Comparison of ENCODE assay signal across 16 cellular contexts in the genomic region with DNA sequence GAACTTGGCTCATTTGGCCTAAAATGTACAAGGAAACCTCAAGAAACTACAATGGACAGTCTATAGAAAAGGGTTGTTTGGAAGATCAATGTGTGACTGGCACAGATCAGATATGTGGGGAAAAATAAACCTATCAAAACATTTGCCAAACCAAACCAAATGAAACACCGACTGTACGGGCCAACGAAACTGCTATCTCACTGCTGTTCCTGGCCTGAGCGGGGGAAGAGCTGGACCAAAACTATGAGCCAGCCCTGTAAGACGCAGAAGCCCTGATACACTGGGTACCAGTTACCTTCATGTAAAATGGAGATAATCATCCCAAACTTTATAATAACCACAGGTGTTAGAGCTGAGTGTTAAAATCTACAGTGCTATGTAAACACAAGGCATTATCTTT. TPM values are rescaled to one million over a fixed set of nuclear protein-coding genes. Genes with fewer than 3 reads are reported as not detected.
DNase-seq lines count a peak whose midpoint lies in the region; ATAC-seq and TF ChIP-seq lines count a peak whose summit lies in the region.
"Had no signal": no experiment of that assay in that cellular context is flagged by ENCODE, and none has a peak within 500 bp of the region (broad histone marks: within the 10 kb centered on the region; RNA-seq: fewer than 3 reads in every experiment).

No MANE protein-coding gene starts in this region.

- POLR2A ChIA-PET in Caco-2 (lab: Charles Lee): no interaction called here

- H3K9me3 Mint-ChIP-seq in Caco-2 (ENCODE audit: unreplicated experiment): no peaks in the 10 kb centered on the region
- H3K9me3 Mint-ChIP-seq in effector memory CD8-positive, alpha-beta T cell: no peaks in the 10 kb centered on the region

- no peaks in the 10 kb centered on the region for H3K27me3 ChIP-seq in Caco-2 (replicated peaks; ENCODE audit: control insufficient read depth, insufficient read depth, low read length)
- no peaks in the 10 kb centered on the region for H3K27me3 ChIP-seq in neutrophil

- intact Hi-C loops in Caco-2 (cut with micrococcal nuclease; ENCODE audit: unreplicated experiment): loop anchor here (1.0 to 5.0 kb wide), 5 partner anchors 12 to 218 kb away; partner anchors contain the start of gene CDC42EP3

- no peaks in the 10 kb centered on the region for H3K27me3 Mint-ChIP-seq in Caco-2 (ENCODE audit: insufficient read depth, unreplicated experiment)
- no peaks in the 10 kb centered on the region for H3K27me3 Mint-ChIP-seq in effector memory CD8-positive, alpha-beta T cell

- BruUV-seq in Caco-2 (replicated peaks; lab: Mats Ljungman, UMichigan): no TSS peak

- no peak for DNase-seq in Caco-2
- DNase-seq in effector memory CD8-positive, alpha-beta T cell: no peak
- no peak for DNase-seq in effector CD4-positive, alpha-beta T cell
- DNase-seq in stimulated activated CD4-positive, alpha-beta T cell treated with anti-CD3 and anti-CD28 coated beads, Interleukin-15, amount 100 ng/mL, for 24 hours: no peak
- DNase-seq: activated T-cell treated with anti-CD3 and anti-CD28 coated beads, Interleukin-2, amount 50 U/mL, for 1 hour; amygdala; H7; NCI-H187; NCI-H524 treated with DMSO at 0.1 percent for 48 hours; stimulated activated CD4-positive, alpha-beta T cell treated with anti-CD3 and anti-CD28 coated beads, Interleukin-4, amount 100 ng/mL, for 1 hour had no signal

- H3K4me3 Mint-ChIP-seq in Caco-2 (ENCODE audit: unreplicated experiment): peak overlapping the region; percentile 47
- H3K4me3 Mint-ChIP-seq in effector memory CD8-positive, alpha-beta T cell: peak overlapping the region in 1 of 2 donors; percentile 23

- peaks cover 60% of the 10 kb centered on the region for H3K4me1 Mint-ChIP-seq in Caco-2 (ENCODE audit: low read depth, unreplicated experiment)
- peaks cover 83 to 94% of the 10 kb centered on the region in 2 donors for H3K4me1 Mint-ChIP-seq in effector memory CD8-positive, alpha-beta T cell (ENCODE audit: low read depth in 2 of 2)

- no peak for ATAC-seq in effector memory CD8-positive, alpha-beta T cell (replicated peaks)
- ATAC-seq in HG02623 (IDR thresholded peaks at IDR 0.05; ENCODE audit: unreplicated experiment) (no peak), HG02759 (IDR thresholded peaks at IDR 0.05; ENCODE audit: unreplicated experiment) (no peak)
- ATAC-seq: activated CD4-positive, CD25-positive, alpha-beta regulatory T cell treated with anti-CD3 and anti-CD28 coated beads, Interleukin-2, amount 50 U/mL, for 24 hours had no signal

- H3K36me3 ChIP-seq in Caco-2 (ENCODE audit: control insufficient read depth, insufficient read depth, low read length): no peaks in the 10 kb centered on the region
- peaks cover 69% of the 10 kb centered on the region for H3K36me3 ChIP-seq in neutrophil

- H3K27ac Mint-ChIP-seq in Caco-2 (ENCODE audit: unreplicated experiment): peak overlapping the region; percentile 35
- H3K27ac Mint-ChIP-seq in effector memory CD8-positive, alpha-beta T cell: peak overlapping the region; percentile 39 to 91

- H3K36me3 Mint-ChIP-seq in Caco-2 (ENCODE audit: insufficient read depth, unreplicated experiment): peaks cover 86% of the 10 kb centered on the region
- peaks cover 23% of the 10 kb centered on the region for H3K36me3 Mint-ChIP-seq in effector memory CD8-positive, alpha-beta T cell (ENCODE audit: insufficient read depth)

- no peaks in the 10 kb centered on the region for H3K9me3 ChIP-seq in Caco-2
- H3K9me3 ChIP-seq in neutrophil: no peaks in the 10 kb centered on the region

- peak overlapping the region; percentile 68; the same call in 1 of the 2 replicates for H3K27ac ChIP-seq in C4-2B
- H3K27ac ChIP-seq in neutrophil: peak overlapping the region; percentile 96
- H3K27ac ChIP-seq: HL-60 had no signal

- CTCF ChIA-PET in Caco-2 (lab: Charles Lee): no interaction called here

- TF ChIP-seq CTCF in C4-2B (conservative IDR thresholded peaks at IDR 0.05) (no peak), Caco-2 (IDR thresholded peaks at IDR 0.05; ENCODE audit: insufficient read depth in 1 of 2, low read depth in 1 of 2, low read length in 1 of 2, severe bottlenecking in 1 of 2, unreplicated experiment in 1 of 2) (no peak), neutrophil (IDR thresholded peaks at IDR 0.05) (no peak)

- no peak overlapping the region for H3K4me3 ChIP-seq in Caco-2 (ENCODE audit: low read depth, low read length)
- H3K4me3 ChIP-seq in neutrophil (ENCODE audit: low read depth in 1 of 2, low read length in 1 of 2): no peak overlapping the region

- H3K4me1 ChIP-seq in Caco-2: peaks cover 66% of the 10 kb centered on the region
- H3K4me1 ChIP-seq in neutrophil (ENCODE audit: control insufficient read depth in 1 of 2, insufficient read depth in 1 of 2, low read depth in 1 of 2, low read length in 1 of 2): peaks cover 91 to 94% of the 10 kb centered on the region in 2 experiments

RNA-seq across cellular contexts. Expression of gene CDC42EP3, which starts 11.7 kb away (rescaled TPM):
- 87.5 and 95.8 TPM in 2 replicates for total RNA-seq in Caco-2 (2022)
